Comparison of ENCODE assay signal across 32 cellular contexts in the genomic region with DNA sequence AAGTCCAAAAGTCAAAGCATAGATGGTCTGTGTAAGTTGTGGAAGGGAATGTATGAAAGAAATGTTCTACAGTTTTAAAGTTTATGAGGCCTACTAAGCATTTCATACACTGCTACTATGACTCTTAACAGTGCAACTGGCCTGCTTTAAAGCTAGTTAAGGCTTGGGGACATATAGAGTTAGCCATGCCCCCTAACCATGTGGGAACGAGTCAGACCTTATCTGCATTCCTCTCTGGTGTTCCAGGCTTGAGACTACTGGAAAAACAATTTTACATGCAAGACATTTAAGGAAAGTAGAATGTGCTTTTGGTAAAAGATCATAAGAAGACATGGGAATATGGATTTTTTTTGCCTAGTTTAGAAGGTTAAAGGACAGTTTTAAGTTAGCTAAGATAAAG. TPM values are rescaled to one million over a fixed set of nuclear protein-coding genes. Genes with fewer than 3 reads are reported as not detected.
A peak's percentile ranks its signal among the peaks of the same experiment; 100 is the strongest.
DNase-seq lines count a peak whose midpoint lies in the region; ATAC-seq, FAIRE-seq and TF ChIP-seq lines count a peak whose summit lies in the region.
"Had no signal": no experiment of that assay in that cellular context is flagged by ENCODE, and none has a peak within 500 bp of the region (broad histone marks: within the 10 kb centered on the region; RNA-seq: fewer than 3 reads in every experiment).

No MANE protein-coding gene starts in this region.

- H3K4me1 ChIP-seq in astrocyte (ENCODE audit: insufficient read depth, low read length) = no peaks in the 10 kb centered on the region
- H3K4me1 ChIP-seq in tibial artery = no peaks in the 10 kb centered on the region
- H3K4me1 ChIP-seq: gastroesophageal sphincter, pancreas, right atrium auricular region had no signal

- H3K9me3 ChIP-seq in astrocyte (ENCODE audit: insufficient read depth, low read depth, low read length) = no peaks in the 10 kb centered on the region
- no peaks in the 10 kb centered on the region for H3K9me3 ChIP-seq in tibial artery
- H3K9me3 ChIP-seq: esophagus squamous epithelium, gastroesophageal sphincter, pancreas, right atrium auricular region, suprapubic skin had no signal

- H3K4me3 Mint-ChIP-seq in astrocyte (ENCODE audit: unreplicated experiment) = no peak overlapping the region
- H3K4me3 Mint-ChIP-seq: activated T-cell treated with anti-CD3 and anti-CD28 coated beads, Interleukin-2, amount 50 U/mL, for 4 hours; GM23338; nephron progenitor cell had no signal

- intact Hi-C loops in tibial artery (cut with DNase I; ENCODE audit: low total_unique reads) = no loop called here

- H3K79me2 ChIP-seq in astrocyte (ENCODE audit: insufficient read depth, low read length) = no peaks in the 10 kb centered on the region

- no peak overlapping the region for H2AFZ ChIP-seq in astrocyte (ENCODE audit: low read depth, low read length)
- H2AFZ ChIP-seq: GM23338 had no signal

- H3K9me3 Mint-ChIP-seq in astrocyte (ENCODE audit: unreplicated experiment) = no peaks in the 10 kb centered on the region
- H3K9me3 Mint-ChIP-seq: activated T-cell treated with anti-CD3 and anti-CD28 coated beads, Interleukin-2, amount 50 U/mL, for 4 hours had no signal

- DNase-seq in A172 (ENCODE audit: low spot score) (peak; percentile 36), EH (ENCODE audit: low read depth) (peak; percentile 9), astrocyte (ENCODE audit: low read depth) (no peak), iris pigment epithelial cell (ENCODE audit: low read depth) (peak; percentile 14), tibial artery (no peak), DMS 273 (lab: John Stamatoyannopoulos, UW; ENCODE audit: unreplicated experiment) (no peak), NCI-H146 (lab: John Stamatoyannopoulos, UW) (no peak)
- DNase-seq: activated CD4-positive, alpha-beta T cell treated with anti-CD3 and anti-CD28 coated beads for 48 hours; activated T-cell treated with anti-CD3 and anti-CD28 coated beads, Interleukin-2, amount 50 U/mL, for 4 hours; C1 segment of cervical spinal cord; Calu3; cortex of kidney; esophagus squamous epithelium; hippocampal formation; NCI-H1048; NCI-H1930; NCI-H69; nephron progenitor cell; pancreas; SHP77 treated with DMSO at 0.1 percent for 48 hours; stimulated activated CD4-positive, alpha-beta T cell treated with anti-CD3 and anti-CD28 coated beads, Interleukin-12 subunit alpha, Interleukin-12 subunit beta, amount 100 ng/mL, for 4 hours; stimulated activated CD4-positive, alpha-beta T cell treated with anti-CD3 and anti-CD28 coated beads, Interleukin-4, amount 100 ng/mL, for 1 hour; SW 1271; T1000; WERI-Rb-1 had no signal

- no peaks in the 10 kb centered on the region for H3K36me3 Mint-ChIP-seq in astrocyte (ENCODE audit: low read depth, unreplicated experiment)

- no peak overlapping the region for H3K27ac ChIP-seq in astrocyte (ENCODE audit: low read depth, low read length)
- no peak overlapping the region for H3K27ac ChIP-seq in tibial artery
- H3K27ac ChIP-seq: esophagus squamous epithelium, gastroesophageal sphincter, pancreas, right atrium auricular region, suprapubic skin, WERI-Rb-1 had no signal

- peak overlapping the region; percentile 96 for H3K27ac Mint-ChIP-seq in astrocyte (ENCODE audit: unreplicated experiment)
- H3K27ac Mint-ChIP-seq: GM23338, nephron progenitor cell had no signal

- no peak for TF ChIP-seq CTCF in astrocyte (IDR thresholded peaks at IDR 0.05; ENCODE audit: insufficient read depth, low read depth, low read length)
- no peak for TF ChIP-seq CTCF in tibial artery (IDR thresholded peaks at IDR 0.05)

- no peaks in the 10 kb centered on the region for H3K36me3 ChIP-seq in astrocyte (ENCODE audit: insufficient read depth, low read length)
- H3K36me3 ChIP-seq in tibial artery = no peaks in the 10 kb centered on the region
- H3K36me3 ChIP-seq: esophagus squamous epithelium, gastroesophageal sphincter, pancreas, right atrium auricular region, suprapubic skin, WERI-Rb-1 had no signal

- H3K4me3 ChIP-seq in astrocyte (ENCODE audit: insufficient read depth, low read depth, low read length) = no peak overlapping the region
- no peak overlapping the region for H3K4me3 ChIP-seq in tibial artery
- H3K4me3 ChIP-seq: esophagus squamous epithelium, gastroesophageal sphincter, GM23338, pancreas, right atrium auricular region, suprapubic skin had no signal

- H4K20me1 ChIP-seq in astrocyte (ENCODE audit: insufficient read depth, low read length) = no peaks in the 10 kb centered on the region

- ATAC-seq in GM19395 (IDR thresholded peaks at IDR 0.05; ENCODE audit: unreplicated experiment) = no peak
- ATAC-seq: activated T-cell treated with anti-CD3 and anti-CD28 coated beads, Interleukin-2, amount 50 U/mL, for 4 hours; gastroesophageal sphincter; GM23338; Panc1; pancreas had no signal

- H3K27me3 Mint-ChIP-seq in astrocyte (ENCODE audit: low read depth, unreplicated experiment) = peaks cover 8% of the 10 kb centered on the region

- no peak overlapping the region for H3K9ac ChIP-seq in astrocyte (ENCODE audit: low read length)

- no peak overlapping the region for H3K4me2 ChIP-seq in astrocyte (ENCODE audit: low read length)
- H3K4me2 ChIP-seq: GM23338 had no signal

- peaks cover 15% of the 10 kb centered on the region for H3K4me1 Mint-ChIP-seq in astrocyte (ENCODE audit: low read depth, unreplicated experiment)
- H3K4me1 Mint-ChIP-seq: nephron progenitor cell had no signal

- H3K27me3 ChIP-seq in astrocyte (ENCODE audit: insufficient read depth, low read length) = no peaks in the 10 kb centered on the region
- H3K27me3 ChIP-seq in tibial artery = no peaks in the 10 kb centered on the region
- H3K27me3 ChIP-seq: esophagus squamous epithelium, pancreas, right atrium auricular region, suprapubic skin had no signal

- FAIRE-seq in astrocyte (lab: Jason Lieb, UNC) = no peak
- FAIRE-seq: pancreas had no signal

RNA-seq across cellular contexts. Expression of a gene that starts 8.7 kb away (rescaled TPM):
- not detected in 2 replicates for total RNA-seq in A172 (2014; rRNA removed; shearing (Covaris generic))
- total RNA-seq in astrocyte = not detected in 2 replicates
- total RNA-seq: Calu3, LHCN-M2 had no signal

RNA-seq across cellular contexts. Expression of a gene that starts 18.7 kb away (rescaled TPM):
- total RNA-seq in A172 (2014; rRNA removed; shearing (Covaris generic)) = 0.29 and 0.57 TPM in 2 replicates
- 0.31 and 0.32 TPM in 2 replicates for total RNA-seq in astrocyte
- total RNA-seq: GM23338, LHCN-M2 had no signal

Comparison
In these comparisons a context has a peak if more than half of its experiments do, and no peak if none do; other contexts are left out.
1. DNase-seq: peak in A172 (single experiment), EH (single experiment) and iris pigment epithelial cell (single experiment); none in astrocyte (single experiment), tibial artery (0 of 2), DMS 273 (single experiment) and NCI-H146 (single experiment).